Comparison of ENCODE assay signal across 22 cellular contexts in the genomic region with DNA sequence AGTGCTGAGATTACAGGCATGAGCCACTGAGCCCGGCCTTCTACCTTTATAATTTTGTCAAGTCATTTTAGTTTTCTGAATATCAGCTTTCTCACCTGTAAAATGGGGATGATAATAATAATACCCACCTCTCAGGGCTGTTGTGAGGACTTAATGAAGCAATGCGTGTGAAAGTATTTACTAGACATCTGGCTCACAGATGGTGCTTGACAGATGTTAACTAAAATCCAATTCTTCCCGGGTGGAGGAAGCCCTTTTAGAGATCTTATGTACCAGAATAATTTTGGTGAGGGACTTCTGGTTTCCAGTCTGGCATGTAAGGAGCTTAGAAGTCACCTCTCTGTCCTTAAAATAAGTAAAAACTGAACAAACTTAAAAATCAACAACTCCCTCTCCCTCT.
"Had no signal": no experiment of that assay in that cellular context is flagged by ENCODE, and none has a peak within 500 bp of the region (broad histone marks: within the 10 kb centered on the region; RNA-seq: fewer than 3 reads in every experiment).

No MANE protein-coding gene starts in this region.

- H3K4me3 ChIP-seq: ascending aorta, body of pancreas, coronary artery had no signal

- ATAC-seq: activated CD8-positive, alpha-beta memory T cell treated with anti-CD3 and anti-CD28 coated beads, Interleukin-2, amount 10 ng/mL, durations not matched to agents 7 days and 5 days; body of pancreas; T-helper 17 cell had no signal

- DNase-seq: activated B cell treated with CpG ODN at 0.5 μM for 24 hours; activated CD4-positive, alpha-beta T cell treated with anti-CD3 and anti-CD28 coated beads for 1 hour; activated CD4-positive, alpha-beta T cell treated with anti-CD3 and anti-CD28 coated beads, Interleukin-2, amount 10 ng/mL, durations not matched to agents 24 days and 14 days; activated CD4-positive, alpha-beta T cell treated with anti-CD3 and anti-CD28 coated beads, Interleukin-2, amount 50 U/mL, for 48 hours; activated CD8-positive, alpha-beta memory T cell treated with anti-CD3 and anti-CD28 coated beads, Interleukin-2, amount 10 ng/mL, durations not matched to agents 7 days and 5 days; activated effector memory CD4-positive, alpha-beta T cell treated with Interleukin-2 at 50 U/mL for 16 hours; activated naive CD4-positive, alpha-beta T cell; activated T-cell treated with anti-CD3 and anti-CD28 coated beads, Interleukin-2, amount 50 U/mL, for 24 hours; body of pancreas; central memory CD4-positive, alpha-beta T cell; Karpas-422; MM.1S; NCI-H146; NCI-H187 treated with DMSO at 0.1 percent for 48 hours; NCI-H2081 treated with DMSO at 0.1 percent for 48 hours; NCI-H226; NK-92 treated with Interleukin-12 subunit alpha and Interleukin-12 subunit beta, amount 100 ng/mL, for 24 hours; SHP77 treated with DMSO at 0.1 percent for 48 hours; T-helper 17 cell; T-helper 9 cell had no signal
